8 cellular contexts compared by ENCODE assay signal in the genomic region with DNA sequence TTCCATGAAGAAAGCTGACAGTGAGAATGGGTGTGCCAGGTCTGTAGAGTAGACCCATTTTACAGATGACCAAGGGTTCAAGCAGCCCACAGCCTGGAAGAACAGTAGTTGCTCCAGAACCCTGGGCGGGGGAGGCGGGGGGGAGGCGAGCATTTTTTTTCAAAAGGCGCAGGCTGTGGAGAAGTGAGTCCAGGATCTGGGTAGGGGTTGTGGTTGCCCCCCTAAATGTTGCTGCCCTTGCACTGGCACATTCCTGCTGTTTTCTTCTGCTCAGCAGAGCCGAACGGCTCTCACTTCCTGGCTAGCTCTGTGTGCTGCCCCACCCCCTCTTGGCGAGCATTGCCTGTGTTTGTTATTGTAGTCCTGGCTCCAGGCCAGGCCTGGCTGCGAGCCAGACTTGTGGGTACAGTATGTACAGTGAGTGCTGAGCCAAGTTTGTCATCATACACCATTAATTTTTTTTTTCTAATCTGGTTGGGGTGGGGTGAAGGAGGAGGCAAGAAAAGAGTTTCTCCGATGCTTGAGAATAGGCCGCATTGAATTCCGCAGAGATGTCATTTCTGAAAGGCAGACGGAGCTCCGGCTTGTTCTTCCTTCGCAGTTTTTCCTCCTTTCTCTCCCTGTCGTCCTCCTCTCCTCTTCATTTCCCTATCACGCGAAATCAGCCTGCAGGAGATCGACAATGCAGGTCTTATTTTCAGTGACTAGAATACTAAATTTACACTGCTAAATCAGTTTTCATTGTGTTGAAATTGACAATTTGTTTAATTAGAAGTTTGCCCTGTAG.
DNase-seq lines count a peak whose midpoint lies in the region; ATAC-seq and TF ChIP-seq lines count a peak whose summit lies in the region.

No MANE protein-coding gene starts in this region.

- H3K9me3 Mint-ChIP-seq in activated T-cell treated with anti-CD3 and anti-CD28 coated beads, Interleukin-2, amount 50 U/mL, for 4 hours, result no peaks in the 10 kb centered on the region

- H3K4me1 Mint-ChIP-seq in activated T-cell treated with anti-CD3 and anti-CD28 coated beads, Interleukin-2, amount 50 U/mL, for 4 hours (ENCODE audit: low read depth), result peaks cover 74% of the 10 kb centered on the region

- H3K4me3 Mint-ChIP-seq in activated T-cell treated with anti-CD3 and anti-CD28 coated beads, Interleukin-2, amount 50 U/mL, for 4 hours, result peak overlapping the region; percentile 65

- TF ChIP-seq RAD21 in Ishikawa (IDR thresholded peaks at IDR 0.05; ENCODE audit: low read depth), result peak; percentile 32; the same call in 1 of the 2 replicates

- H3K27me3 ChIP-seq in esophagus (ENCODE audit: control insufficient read depth in 1 of 2, insufficient read depth in 2 of 2, low read length in 2 of 2), result no peaks in the 10 kb centered on the region

- ATAC-seq in GM19328 (IDR thresholded peaks at IDR 0.05; ENCODE audit: unreplicated experiment), result peak; percentile 70
- ATAC-seq in activated T-cell treated with anti-CD3 and anti-CD28 coated beads, Interleukin-2, amount 50 U/mL, for 4 hours, result peak; percentile 92
- no peak for ATAC-seq in HG03025 (IDR thresholded peaks at IDR 0.05; ENCODE audit: low FRiP score, unreplicated experiment)

- no peaks in the 10 kb centered on the region for H3K79me2 ChIP-seq in OCI-LY7 (ENCODE audit: insufficient read depth, low read depth, low read length)

- H3K4me2 ChIP-seq in OCI-LY7 (ENCODE audit: low read length), result peak overlapping the region; percentile 77

- intact Hi-C loops in OCI-LY7 (cut with micrococcal nuclease; ENCODE audit: unreplicated experiment), result loop anchor here (2.0 kb wide), 2 partner anchors 101 to 183 kb away; no protein-coding TSS in a partner anchor

- H2AFZ ChIP-seq in OCI-LY7 (ENCODE audit: low read length), result peak overlapping the region; percentile 85

- H3K27ac ChIP-seq in OCI-LY7 (ENCODE audit: low read depth, low read length, poor library complexity, severe bottlenecking) (peak overlapping the region; percentile 81), esophagus (ENCODE audit: low read depth in 2 of 2, low read length in 1 of 2) (peak overlapping the region; percentile 89)

- no peaks in the 10 kb centered on the region for H3K9me3 ChIP-seq in OCI-LY7 (ENCODE audit: low read length)
- no peaks in the 10 kb centered on the region for H3K9me3 ChIP-seq in esophagus (ENCODE audit: control insufficient read depth in 2 of 2, insufficient read depth in 1 of 2, low read depth in 1 of 2, low read length in 1 of 2)

- H4K20me1 ChIP-seq in OCI-LY7 (ENCODE audit: insufficient read depth, low read length), result no peaks in the 10 kb centered on the region

- no peaks in the 10 kb centered on the region for H3K36me3 ChIP-seq in OCI-LY7 (ENCODE audit: insufficient read depth, low read length)
- H3K36me3 ChIP-seq in esophagus (ENCODE audit: control insufficient read depth in 2 of 2, insufficient read depth in 2 of 2, low read length in 1 of 2), result peaks cover 0 to 4% of the 10 kb centered on the region in 2 donors

- no TSS peak for BruUV-seq in OCI-LY7 (replicated peaks; lab: Mats Ljungman, UMichigan)

- CTCF ChIA-PET in OCI-LY7 (lab: Charles Lee; ENCODE audit: unreplicated experiment), result interaction anchor here (0.9 kb wide), 1 partner anchor 15 kb away, joined by 3 read pairs; no protein-coding TSS in a partner anchor

- TF ChIP-seq CTCF in OCI-LY7 (conservative IDR thresholded peaks at IDR 0.05; ENCODE audit: low read length), result peak; percentile 48; the same call in 1 of the 2 replicates

- peak; percentile 85 for TF ChIP-seq EP300 in Ishikawa (IDR thresholded peaks at IDR 0.05; ENCODE audit: borderline replicate concordance)

- H3K4me3 ChIP-seq in OCI-LY7 (ENCODE audit: low read depth, low read length, poor library complexity, severe bottlenecking) (peak overlapping the region; percentile 43), esophagus (ENCODE audit: low read depth in 1 of 2, low read length in 2 of 2) (no peak overlapping the region)

- peaks cover 59% of the 10 kb centered on the region for H3K4me1 ChIP-seq in OCI-LY7 (ENCODE audit: insufficient read depth, low read length, poor library complexity, severe bottlenecking)
- peaks cover 7 to 59% of the 10 kb centered on the region in 2 donors for H3K4me1 ChIP-seq in esophagus (ENCODE audit: control insufficient read depth in 2 of 2, insufficient read depth in 2 of 2, low read length in 1 of 2)

- H3K36me3 Mint-ChIP-seq in activated T-cell treated with anti-CD3 and anti-CD28 coated beads, Interleukin-2, amount 50 U/mL, for 4 hours (ENCODE audit: insufficient read depth), result no peaks in the 10 kb centered on the region

- peak; percentile 98 for DNase-seq in OCI-LY7 (ENCODE audit: low spot score)
- peak; percentile 91 for DNase-seq in activated T-cell treated with anti-CD3 and anti-CD28 coated beads, Interleukin-2, amount 50 U/mL, for 4 hours
- DNase-seq in myocyte (ENCODE audit: low read depth), result peak; percentile 96
- peak; percentile 90 for DNase-seq in stimulated activated CD8-positive, alpha-beta memory T cell treated with anti-CD3 and anti-CD28 coated beads, Interleukin-4, amount 100 ng/mL, for 48 hours

- H3K9me2 ChIP-seq in OCI-LY7 (ENCODE audit: insufficient read depth, low read length), result no peaks in the 10 kb centered on the region

- WGBS in esophagus, 2 donors, result 4 to 5% methylated on average over 18 of the region's 18 CpGs

- POLR2A ChIA-PET in OCI-LY7 (lab: Charles Lee), result interaction anchor here (0.5 to 1.5 kb wide), 7 partner anchors 9 to 257 kb away, joined by 4 to 8 read pairs (median 5); no protein-coding TSS in a partner anchor

- no peaks in the 10 kb centered on the region for H3K27me3 Mint-ChIP-seq in activated T-cell treated with anti-CD3 and anti-CD28 coated beads, Interleukin-2, amount 50 U/mL, for 4 hours (ENCODE audit: low read depth)

TF ChIP-seq in Ishikawa, 13 proteins besides CTCF, POLR2A, EP300 and RAD21:
- TF ChIP-seq ZBTB7A (IDR thresholded peaks at IDR 0.05; ENCODE audit: low read depth) (0 out of 2 replicates have a peak, but pooled peaks have one; percentile 26), TAF1 (IDR thresholded peaks at IDR 0.05; ENCODE audit: low read depth) (no peak), TCF12 (IDR thresholded peaks at IDR 0.05; ENCODE audit: low read depth) (peak; percentile 94), CEBPB (IDR thresholded peaks at IDR 0.05) (peak; percentile 51; the same call in 1 of the 2 replicates), NFIC (IDR thresholded peaks at IDR 0.05) (peak; percentile 100), CREB1 (IDR thresholded peaks at IDR 0.05; ENCODE audit: low read depth) (no peak), EGR1 (IDR thresholded peaks at IDR 0.05) (no peak), YY1 (IDR thresholded peaks at IDR 0.05; ENCODE audit: low read depth) (no peak), FOXM1 (IDR thresholded peaks at IDR 0.05; ENCODE audit: borderline replicate concordance, low read depth) (0 out of 2 replicates have a peak, but pooled peaks have one; percentile 40), TEAD4 (IDR thresholded peaks at IDR 0.05) (peak; percentile 66)
- TF ChIP-seq, protein P1, sequence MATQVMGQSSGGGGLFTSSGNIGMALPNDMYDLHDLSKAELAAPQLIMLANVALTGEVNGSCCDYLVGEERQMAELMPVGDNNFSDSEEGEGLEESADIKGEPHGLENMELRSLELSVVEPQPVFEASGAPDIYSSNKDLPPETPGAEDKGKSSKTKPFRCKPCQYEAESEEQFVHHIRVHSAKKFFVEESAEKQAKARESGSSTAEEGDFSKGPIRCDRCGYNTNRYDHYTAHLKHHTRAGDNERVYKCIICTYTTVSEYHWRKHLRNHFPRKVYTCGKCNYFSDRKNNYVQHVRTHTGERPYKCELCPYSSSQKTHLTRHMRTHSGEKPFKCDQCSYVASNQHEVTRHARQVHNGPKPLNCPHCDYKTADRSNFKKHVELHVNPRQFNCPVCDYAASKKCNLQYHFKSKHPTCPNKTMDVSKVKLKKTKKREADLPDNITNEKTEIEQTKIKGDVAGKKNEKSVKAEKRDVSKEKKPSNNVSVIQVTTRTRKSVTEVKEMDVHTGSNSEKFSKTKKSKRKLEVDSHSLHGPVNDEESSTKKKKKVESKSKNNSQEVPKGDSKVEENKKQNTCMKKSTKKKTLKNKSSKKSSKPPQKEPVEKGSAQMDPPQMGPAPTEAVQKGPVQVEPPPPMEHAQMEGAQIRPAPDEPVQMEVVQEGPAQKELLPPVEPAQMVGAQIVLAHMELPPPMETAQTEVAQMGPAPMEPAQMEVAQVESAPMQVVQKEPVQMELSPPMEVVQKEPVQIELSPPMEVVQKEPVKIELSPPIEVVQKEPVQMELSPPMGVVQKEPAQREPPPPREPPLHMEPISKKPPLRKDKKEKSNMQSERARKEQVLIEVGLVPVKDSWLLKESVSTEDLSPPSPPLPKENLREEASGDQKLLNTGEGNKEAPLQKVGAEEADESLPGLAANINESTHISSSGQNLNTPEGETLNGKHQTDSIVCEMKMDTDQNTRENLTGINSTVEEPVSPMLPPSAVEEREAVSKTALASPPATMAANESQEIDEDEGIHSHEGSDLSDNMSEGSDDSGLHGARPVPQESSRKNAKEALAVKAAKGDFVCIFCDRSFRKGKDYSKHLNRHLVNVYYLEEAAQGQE (IDR thresholded peaks at IDR 0.05; ENCODE audit: low read depth), result no peak
- TF ChIP-seq, protein P2, sequence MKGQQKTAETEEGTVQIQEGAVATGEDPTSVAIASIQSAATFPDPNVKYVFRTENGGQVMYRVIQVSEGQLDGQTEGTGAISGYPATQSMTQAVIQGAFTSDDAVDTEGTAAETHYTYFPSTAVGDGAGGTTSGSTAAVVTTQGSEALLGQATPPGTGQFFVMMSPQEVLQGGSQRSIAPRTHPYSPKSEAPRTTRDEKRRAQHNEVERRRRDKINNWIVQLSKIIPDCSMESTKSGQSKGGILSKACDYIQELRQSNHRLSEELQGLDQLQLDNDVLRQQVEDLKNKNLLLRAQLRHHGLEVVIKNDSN (IDR thresholded peaks at IDR 0.05), result peak; percentile 28; the same call in 1 of the 2 replicates
- TF ChIP-seq, protein P3, sequence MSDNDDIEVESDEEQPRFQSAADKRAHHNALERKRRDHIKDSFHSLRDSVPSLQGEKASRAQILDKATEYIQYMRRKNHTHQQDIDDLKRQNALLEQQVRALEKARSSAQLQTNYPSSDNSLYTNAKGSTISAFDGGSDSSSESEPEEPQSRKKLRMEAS (IDR thresholded peaks at IDR 0.05), result peak; percentile 39; the same call in 1 of the 2 replicates
